8 cellular contexts compared by ENCODE assay signal in the genomic region with DNA sequence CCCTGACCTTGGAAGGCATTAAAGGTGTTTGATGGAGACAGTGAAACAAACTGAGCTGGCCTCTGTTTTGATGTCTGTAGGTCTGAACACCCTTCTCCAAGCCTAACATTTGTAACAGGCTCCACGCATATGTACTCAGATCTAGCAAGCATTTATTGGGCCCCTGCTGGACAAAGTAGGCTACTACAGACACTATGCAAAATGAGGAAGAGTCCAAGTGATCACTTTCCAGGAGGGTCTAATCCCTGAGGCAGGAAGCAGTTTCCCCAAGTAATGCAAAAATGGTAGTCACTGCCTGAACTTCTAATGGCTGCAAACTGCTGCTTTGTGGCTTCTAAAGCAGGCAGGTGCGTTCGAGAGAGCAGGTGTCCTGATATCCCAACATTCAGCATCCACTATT.
DNase-seq lines count a peak whose midpoint lies in the region; ATAC-seq and TF ChIP-seq lines count a peak whose summit lies in the region.

No MANE protein-coding gene starts in this region.

- H3K4me3 Mint-ChIP-seq in endodermal cell (no peak overlapping the region), neural progenitor cell (no peak overlapping the region)

- H3K4me1 Mint-ChIP-seq in endodermal cell (peaks cover 27% of the 10 kb centered on the region), neural progenitor cell (peaks cover 4% of the 10 kb centered on the region)

- H3K79me2 ChIP-seq in neural progenitor cell (ENCODE audit: low read depth), result no peaks in the 10 kb centered on the region

- H3K36me3 ChIP-seq in GM06990 (ENCODE audit: control insufficient read depth, insufficient read depth, low read length) (no peaks in the 10 kb centered on the region), endodermal cell (ENCODE audit: control insufficient read depth, insufficient read depth, low read length) (no peaks in the 10 kb centered on the region), neural progenitor cell (no peaks in the 10 kb centered on the region)

- H3K9me3 Mint-ChIP-seq in endodermal cell, result no peaks in the 10 kb centered on the region
- no peaks in the 10 kb centered on the region for H3K9me3 Mint-ChIP-seq in neural progenitor cell

- H3K9ac ChIP-seq in endodermal cell (ENCODE audit: extremely low read depth, low read length, poor library complexity, severe bottlenecking) (no peak overlapping the region), neural progenitor cell (no peak overlapping the region)

- no peaks in the 10 kb centered on the region for H3K4me1 ChIP-seq in endodermal cell (ENCODE audit: control insufficient read depth, insufficient read depth, low read length)
- peaks cover 5% of the 10 kb centered on the region for H3K4me1 ChIP-seq in neural progenitor cell

- TF ChIP-seq CTCF in GM06990 (IDR thresholded peaks at IDR 0.05; ENCODE audit: insufficient read depth, low read length, poor library complexity, severe bottlenecking) (peak; percentile 69), endodermal cell (conservative IDR thresholded peaks at IDR 0.05) (peak; percentile 78), neural progenitor cell (IDR thresholded peaks at IDR 0.05) (peak; percentile 68)

- H3K27ac ChIP-seq in endodermal cell (ENCODE audit: low read depth, low read length), result no peak overlapping the region
- no peak overlapping the region for H3K27ac ChIP-seq in neural progenitor cell

- no peak overlapping the region for H2AFZ ChIP-seq in neural progenitor cell (replicated peaks)

- H3K27me3 Mint-ChIP-seq in endodermal cell (ENCODE audit: insufficient read depth) (no peaks in the 10 kb centered on the region), neural progenitor cell (ENCODE audit: insufficient read depth, low read depth) (peaks cover 5% of the 10 kb centered on the region)

- H3K27me3 ChIP-seq in GM06990 (replicated peaks; ENCODE audit: control insufficient read depth, insufficient read depth, low read length), result no peaks in the 10 kb centered on the region
- H3K27me3 ChIP-seq in endodermal cell (ENCODE audit: control insufficient read depth, insufficient read depth, low read length, poor library complexity, severe bottlenecking), result no peaks in the 10 kb centered on the region
- no peaks in the 10 kb centered on the region for H3K27me3 ChIP-seq in neural progenitor cell

- ATAC-seq in HG02981 (IDR thresholded peaks at IDR 0.05; ENCODE audit: unreplicated experiment) (peak; percentile 82), GM21515 (IDR thresholded peaks at IDR 0.05; ENCODE audit: unreplicated experiment) (no peak)

- no peaks in the 10 kb centered on the region for H3F3A ChIP-seq in neural progenitor cell (ENCODE audit: low read depth)

- peak overlapping the region; percentile 77 for H3K27ac Mint-ChIP-seq in endodermal cell
- no peak overlapping the region for H3K27ac Mint-ChIP-seq in neural progenitor cell

- H3K4me3 ChIP-seq in GM06990 (replicated peaks; ENCODE audit: low read depth, low read length) (no peak overlapping the region), endodermal cell (ENCODE audit: low read length) (no peak overlapping the region), neural progenitor cell (no peak overlapping the region)

- H3K36me3 Mint-ChIP-seq in endodermal cell (ENCODE audit: low read depth) (no peaks in the 10 kb centered on the region), neural progenitor cell (no peaks in the 10 kb centered on the region)

- H4K20me1 ChIP-seq in neural progenitor cell (ENCODE audit: low read depth), result no peaks in the 10 kb centered on the region

- DNase-seq in GM06990 (ENCODE audit: extremely low read depth, insufficient read length), result no peak
- DNase-seq in NCI-H748 treated with DMSO at 0.1 percent for 48 hours (lab: John Stamatoyannopoulos, UW), result peak; percentile 78
- peak; percentile 88 for DNase-seq in endodermal cell
- peak; percentile 71 for DNase-seq in neural progenitor cell (ENCODE audit: low spot score)
- DNase-seq in cortex of kidney (lab: John Stamatoyannopoulos, UW), result no peak
- no peak for DNase-seq in stimulated activated CD4-positive, alpha-beta T cell treated with anti-CD3 and anti-CD28 coated beads, Interleukin-2, amount 100 ng/mL, for 24 hours

- WGBS in endodermal cell (ENCODE audit: insufficient coverage in 1 of 2, insufficient read length in 1 of 2), 2 experiments, result 69 to 76% methylated on average over 3 of the region's 3 CpGs

- no peak overlapping the region for H3K4me2 ChIP-seq in neural progenitor cell

- no peaks in the 10 kb centered on the region for H3K9me3 ChIP-seq in endodermal cell (ENCODE audit: control insufficient read depth, low read length)
- H3K9me3 ChIP-seq in neural progenitor cell (ENCODE audit: low read depth), result no peaks in the 10 kb centered on the region

Comparison
In these comparisons a context has a peak if more than half of its experiments do, and no peak if none do; other contexts are left out.
1. DNase-seq: peak in NCI-H748 treated with DMSO at 0.1 percent for 48 hours (single experiment), endodermal cell (single experiment) and neural progenitor cell (single experiment); none in GM06990 (single experiment), cortex of kidney (single experiment) and stimulated activated CD4-positive, alpha-beta T cell treated with anti-CD3 and anti-CD28 coated beads, Interleukin-2, amount 100 ng/mL, for 24 hours (0 of 2).
2. Peak in every context shown above with its lines, with median percentiles within 50 percentile points of each other: CTCF ChIP-seq.